27 cellular contexts compared by ENCODE assay signal in the genomic region with DNA sequence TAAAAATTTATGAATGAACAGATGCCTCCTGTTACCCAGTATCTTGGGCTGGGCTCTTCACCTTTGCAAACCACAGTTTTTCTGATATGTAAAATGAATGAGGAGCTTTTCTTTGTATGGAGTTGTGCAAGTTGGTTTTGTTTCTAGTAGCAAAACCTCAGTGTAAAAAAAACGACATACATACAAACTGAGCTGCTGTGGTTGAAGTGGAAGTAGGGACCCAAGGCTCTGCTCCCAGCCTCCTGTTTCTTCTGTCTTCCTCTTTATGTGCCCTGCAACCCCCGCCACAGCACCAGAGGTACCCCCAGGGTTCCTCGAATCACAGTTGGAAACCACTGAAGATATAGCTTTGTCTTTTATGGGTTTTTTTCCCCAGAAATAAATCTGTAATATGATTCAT.
"Had no signal": no experiment of that assay in that cellular context is flagged by ENCODE, and none has a peak within 500 bp of the region (broad histone marks: within the 10 kb centered on the region; RNA-seq: fewer than 3 reads in every experiment).

No MANE protein-coding gene starts in this region.

- H3K36me3 Mint-ChIP-seq: activated naive CD4-positive, alpha-beta T cell treated with anti-CD3 and anti-CD28 coated beads, Interleukin-2, amount 50 U/mL, for 24 hours; stimulated activated memory B cell treated with anti-CD40 and anti-IgM and Interleukin-4, amounts not matched to agents 10 μg/mL and 1 μg/mL and 100 μg/mL, for 72 hours had no signal

- DNase-seq: activated CD4-positive, alpha-beta memory T cell treated with anti-CD3 and anti-CD28 coated beads, Interleukin-2, amount 10 ng/mL, durations not matched to agents 7 days and 5 days; activated CD4-positive, alpha-beta T cell treated with anti-CD3 and anti-CD28 coated beads, Interleukin-2, amount 10 ng/mL, durations not matched to agents 24 days and 14 days; activated gamma-delta T cell; activated T-cell treated with anti-CD3 and anti-CD28 coated beads for 4 hours; adrenal gland; brain microvascular endothelial cell; dermis blood vessel endothelial cell; effector CD8-positive, alpha-beta T cell; erythroblast; foreskin keratinocyte; lower lobe of right lung; naive B cell; occipital lobe; retina; sigmoid colon; stimulated activated CD4-positive, alpha-beta T cell treated with anti-CD3 and anti-CD28 coated beads, Interleukin-15, amount 100 ng/mL, for 24 hours; stomach; T1000; transverse colon had no signal

- H3K9me3 ChIP-seq: adrenal gland, ascending aorta, lower lobe of right lung, sigmoid colon, stomach, suprapubic skin, transverse colon had no signal

- H3K27ac ChIP-seq: adrenal gland, ascending aorta, brain microvascular endothelial cell, foreskin keratinocyte, lower lobe of right lung, sigmoid colon, stomach, suprapubic skin, transverse colon had no signal

- H3K27ac Mint-ChIP-seq: activated CD4-positive, alpha-beta memory T cell treated with anti-CD3 and anti-CD28 coated beads, Interleukin-2, amount 10 ng/mL, durations not matched to agents 7 days and 5 days; activated CD4-positive, alpha-beta T cell treated with anti-CD3 and anti-CD28 coated beads, Interleukin-2, amount 10 ng/mL, durations not matched to agents 24 days and 14 days; activated naive CD4-positive, alpha-beta T cell treated with anti-CD3 and anti-CD28 coated beads, Interleukin-2, amount 50 U/mL, for 24 hours; progenitor cell of endocrine pancreas; stimulated activated memory B cell treated with anti-CD40 and anti-IgM and Interleukin-4, amounts not matched to agents 10 μg/mL and 1 μg/mL and 100 μg/mL, for 72 hours had no signal

- H3K4me2 ChIP-seq: smooth muscle cell had no signal

- ATAC-seq: foreskin keratinocyte; left lobe of liver; lower lobe of right lung; stimulated activated memory B cell treated with anti-CD40 and anti-IgM and Interleukin-4, amounts not matched to agents 10 μg/mL and 1 μg/mL and 100 μg/mL, for 72 hours had no signal

- H3K27me3 ChIP-seq: adrenal gland, ascending aorta, brain microvascular endothelial cell, foreskin keratinocyte, sigmoid colon, stomach, suprapubic skin, transverse colon had no signal

- H3K27me3 Mint-ChIP-seq: activated CD4-positive, alpha-beta T cell treated with anti-CD3 and anti-CD28 coated beads, Interleukin-2, amount 10 ng/mL, durations not matched to agents 24 days and 14 days; naive B cell; progenitor cell of endocrine pancreas had no signal

- H3K36me3 ChIP-seq: adrenal gland, ascending aorta, sigmoid colon, transverse colon had no signal

- H3K4me3 ChIP-seq: adrenal gland, ascending aorta, lower lobe of right lung, sigmoid colon, smooth muscle cell, stomach, suprapubic skin, transverse colon had no signal

- H3K4me1 ChIP-seq: adrenal gland, foreskin keratinocyte, sigmoid colon, transverse colon had no signal

- H3K4me3 Mint-ChIP-seq: activated CD4-positive, alpha-beta memory T cell treated with anti-CD3 and anti-CD28 coated beads, Interleukin-2, amount 10 ng/mL, durations not matched to agents 7 days and 5 days; activated CD4-positive, alpha-beta T cell treated with anti-CD3 and anti-CD28 coated beads, Interleukin-2, amount 10 ng/mL, durations not matched to agents 24 days and 14 days; activated naive CD4-positive, alpha-beta T cell treated with anti-CD3 and anti-CD28 coated beads, Interleukin-2, amount 50 U/mL, for 24 hours; naive B cell; neural crest cell; stimulated activated memory B cell treated with anti-CD40 and anti-IgM and Interleukin-4, amounts not matched to agents 10 μg/mL and 1 μg/mL and 100 μg/mL, for 72 hours had no signal

- H3K4me1 Mint-ChIP-seq: activated CD4-positive, alpha-beta memory T cell treated with anti-CD3 and anti-CD28 coated beads, Interleukin-2, amount 10 ng/mL, durations not matched to agents 7 days and 5 days; activated CD4-positive, alpha-beta T cell treated with anti-CD3 and anti-CD28 coated beads, Interleukin-2, amount 10 ng/mL, durations not matched to agents 24 days and 14 days; activated naive CD4-positive, alpha-beta T cell treated with anti-CD3 and anti-CD28 coated beads, Interleukin-2, amount 50 U/mL, for 24 hours; naive B cell; neural crest cell; stimulated activated memory B cell treated with anti-CD40 and anti-IgM and Interleukin-4, amounts not matched to agents 10 μg/mL and 1 μg/mL and 100 μg/mL, for 72 hours had no signal

- H3K9me3 Mint-ChIP-seq: activated CD4-positive, alpha-beta memory T cell treated with anti-CD3 and anti-CD28 coated beads, Interleukin-2, amount 10 ng/mL, durations not matched to agents 7 days and 5 days; activated CD4-positive, alpha-beta T cell treated with anti-CD3 and anti-CD28 coated beads, Interleukin-2, amount 10 ng/mL, durations not matched to agents 24 days and 14 days; activated naive CD4-positive, alpha-beta T cell treated with anti-CD3 and anti-CD28 coated beads, Interleukin-2, amount 50 U/mL, for 24 hours; naive B cell; neural crest cell; stimulated activated memory B cell treated with anti-CD40 and anti-IgM and Interleukin-4, amounts not matched to agents 10 μg/mL and 1 μg/mL and 100 μg/mL, for 72 hours had no signal
